ENCODE assay signal across 9 cellular contexts in genomic region chr6:111712398-111712797, GRCh38.
A peak's percentile ranks its signal among the peaks of the same experiment; 100 is the strongest.
DNase-seq lines count a peak whose midpoint lies in the region; ATAC-seq and TF ChIP-seq lines count a peak whose summit lies in the region.
"Had no signal": no experiment of that assay in that cellular context is flagged by ENCODE, and none has a peak within 500 bp of the region (broad histone marks: within the 10 kb centered on the region; RNA-seq: fewer than 3 reads in every experiment).

No MANE protein-coding gene starts in this region.

- peak overlapping the region in 3 of 4 donors; percentile 23 to 58 (median 43) for H3K27ac ChIP-seq in transverse colon
- H3K27ac ChIP-seq: BLaER1 had no signal

- no peaks in the 10 kb centered on the region for H3K9me3 ChIP-seq in transverse colon
- H3K9me3 ChIP-seq: BLaER1 had no signal

- H3K4me3 Mint-ChIP-seq in activated T-cell treated with anti-CD3 and anti-CD28 coated beads, Interleukin-2, amount 50 U/mL, for 72 hours = no peak overlapping the region

- H3K36me3 Mint-ChIP-seq in activated T-cell treated with anti-CD3 and anti-CD28 coated beads, Interleukin-2, amount 50 U/mL, for 72 hours (ENCODE audit: insufficient read depth in 2 of 2) = peaks cover 10 to 47% of the 10 kb centered on the region in 2 donors

- H3K4me1 ChIP-seq in transverse colon = peaks cover 17 to 38% (median 29%) of the 10 kb centered on the region in 4 donors

- no peaks in the 10 kb centered on the region for H3K27me3 ChIP-seq in transverse colon
- H3K27me3 ChIP-seq: BLaER1 had no signal

- 60 to 77% methylated on average over 1 to 4 of the region's 4 CpGs for WGBS in transverse colon (ENCODE audit: low coverage in 1 of 2), 2 donors

- intact Hi-C loops in transverse colon (cut with DNase I; ENCODE audit: low total_unique reads) = loop anchor here (5.0 kb wide), 1 partner anchor 160 kb away; the partner anchor contains the start of gene FYN

- TF ChIP-seq CTCF in astrocyte of the spinal cord (IDR thresholded peaks at IDR 0.05; ENCODE audit: low read depth, low read length) = no peak
- no peak for TF ChIP-seq CTCF in transverse colon (IDR thresholded peaks at IDR 0.05)

- no peak for ATAC-seq in activated T-cell treated with anti-CD3 and anti-CD28 coated beads, Interleukin-2, amount 50 U/mL, for 72 hours (replicated peaks in 1 of 2)
- ATAC-seq in HG02938 (IDR thresholded peaks at IDR 0.05; ENCODE audit: unreplicated experiment) (no peak), HG03354 (IDR thresholded peaks at IDR 0.05; ENCODE audit: poor library complexity, severe bottlenecking, unreplicated experiment) (no peak)

- no peak for TF ChIP-seq POLR2A in transverse colon (IDR thresholded peaks at IDR 0.05)

- no peak for TF ChIP-seq EP300 in transverse colon (IDR thresholded peaks at IDR 0.05; ENCODE audit: low read depth)

- peak overlapping the region; percentile 86 for H3K27ac Mint-ChIP-seq in activated T-cell treated with anti-CD3 and anti-CD28 coated beads, Interleukin-2, amount 50 U/mL, for 72 hours

- H3K4me3 ChIP-seq in astrocyte of the spinal cord (ENCODE audit: low read depth, low read length) = no peak overlapping the region
- H3K4me3 ChIP-seq in transverse colon = no peak overlapping the region
- H3K4me3 ChIP-seq: BLaER1 had no signal

- no peak for DNase-seq in activated T-cell treated with anti-CD3 and anti-CD28 coated beads, Interleukin-2, amount 50 U/mL, for 72 hours
- DNase-seq in activated T-cell treated with anti-CD3 and anti-CD28 coated beads for 4 hours = no peak
- DNase-seq in astrocyte of the spinal cord (ENCODE audit: low read depth, low spot score) = peak; percentile 86
- peak; percentile 93 for DNase-seq in iris pigment epithelial cell (ENCODE audit: low read depth)
- DNase-seq in transverse colon = no peak
- no peak for DNase-seq in NCI-H187 treated with DMSO at 0.1 percent for 48 hours (lab: John Stamatoyannopoulos, UW)

- in situ Hi-C loops in astrocyte of the spinal cord (cut with HindIII; ENCODE audit: low sequenced_read_pairs) = no loop called here
- in situ Hi-C loops in transverse colon (cut with MboI; ENCODE audit: low pct_ligation_motif_present in 1 of 4, low pct_unique_long_range_greater_than_20kb in 1 of 4, low sequenced_read_pairs in 3 of 4) = loop anchor here in 1 of 4 donors (5.0 kb wide), 1 partner anchor 285 kb away; no protein-coding TSS in a partner anchor

- H3K9me3 Mint-ChIP-seq in activated T-cell treated with anti-CD3 and anti-CD28 coated beads, Interleukin-2, amount 50 U/mL, for 72 hours = no peaks in the 10 kb centered on the region

- no peaks in the 10 kb centered on the region for H3K36me3 ChIP-seq in transverse colon

- H3K4me1 Mint-ChIP-seq in activated T-cell treated with anti-CD3 and anti-CD28 coated beads, Interleukin-2, amount 50 U/mL, for 72 hours (ENCODE audit: low read depth) = peaks cover 84% of the 10 kb centered on the region

- no peaks in the 10 kb centered on the region for H3K27me3 Mint-ChIP-seq in activated T-cell treated with anti-CD3 and anti-CD28 coated beads, Interleukin-2, amount 50 U/mL, for 72 hours (ENCODE audit: low read depth)

Comparison
In these comparisons a context has a peak if more than half of its experiments do, and no peak if none do; other contexts are left out.
1. DNase-seq: peak in astrocyte of the spinal cord (single experiment) and iris pigment epithelial cell (single experiment); none in activated T-cell treated with anti-CD3 and anti-CD28 coated beads, Interleukin-2, amount 50 U/mL, for 72 hours (0 of 2), activated T-cell treated with anti-CD3 and anti-CD28 coated beads for 4 hours (single experiment), transverse colon (single experiment) and NCI-H187 treated with DMSO at 0.1 percent for 48 hours (single experiment).